Comparison of ENCODE assay signal across 9 cellular contexts in the genomic region with DNA sequence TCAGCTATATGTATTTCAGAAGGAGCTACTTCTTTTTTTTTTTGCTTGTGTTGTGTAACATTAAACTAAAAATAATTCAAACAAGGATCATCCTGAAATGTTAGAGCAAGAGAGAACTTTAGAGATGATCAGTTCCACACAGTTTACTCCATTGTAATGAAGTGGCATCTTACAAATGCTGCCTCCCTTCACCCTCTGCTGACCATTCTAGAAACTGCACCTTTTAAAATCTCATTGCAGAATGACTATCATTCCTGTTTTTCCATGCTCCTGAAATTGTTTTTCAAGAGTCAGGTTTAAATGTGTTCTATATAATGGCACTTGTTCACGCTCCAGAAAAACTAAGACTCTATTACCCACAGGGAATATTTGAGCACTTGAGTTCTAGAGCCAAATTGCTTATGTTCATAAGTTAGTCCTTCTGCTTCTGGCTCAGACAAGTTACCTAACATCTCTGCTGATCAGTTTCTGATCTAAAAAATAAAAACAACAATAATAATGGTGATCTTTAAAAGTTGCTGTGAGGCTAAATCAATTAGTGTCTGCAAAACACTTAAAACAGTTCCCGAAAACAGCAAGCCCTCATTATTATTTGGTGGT. TPM values are rescaled to one million over a fixed set of nuclear protein-coding genes. Genes with fewer than 3 reads are reported as not detected.
DNase-seq lines count a peak whose midpoint lies in the region; ATAC-seq and TF ChIP-seq lines count a peak whose summit lies in the region.
"Had no signal": no experiment of that assay in that cellular context is flagged by ENCODE, and none has a peak within 500 bp of the region (broad histone marks: within the 10 kb centered on the region; RNA-seq: fewer than 3 reads in every experiment).

No MANE protein-coding gene starts in this region.

- whole genome bisulfite sequencing in sigmoid colon, 2 donors = 45 to 46% methylated on average over 2 of the region's 2 CpGs

- H3K36me3 Mint-ChIP-seq in activated CD4-positive, alpha-beta T cell treated with anti-CD3 and anti-CD28 coated beads, Interleukin-2, amount 10 ng/mL, durations not matched to agents 7 days and 5 days (ENCODE audit: low read depth) = no peaks in the 10 kb centered on the region
- H3K36me3 Mint-ChIP-seq: immature natural killer cell had no signal

- TF ChIP-seq EP300 in sigmoid colon (IDR thresholded peaks at IDR 0.05) = no peak

- no peaks in the 10 kb centered on the region for H3K36me3 ChIP-seq in sigmoid colon

- intact Hi-C loops in sigmoid colon (cut with DNase I) = no loop called here

- POLR2A ChIA-PET in RWPE1 (lab: Yijun Ruan, JAX; ENCODE audit: low non-redundant PET) = no interaction called here
- POLR2A ChIA-PET in activated CD4-positive, alpha-beta T cell treated with anti-CD3 and anti-CD28 coated beads, Interleukin-2, amount 10 ng/mL, durations not matched to agents 7 days and 5 days (lab: Charles Lee) = no interaction called here

- H3K9me3 Mint-ChIP-seq in activated CD4-positive, alpha-beta T cell treated with anti-CD3 and anti-CD28 coated beads, Interleukin-2, amount 10 ng/mL, durations not matched to agents 7 days and 5 days = no peaks in the 10 kb centered on the region
- H3K9me3 Mint-ChIP-seq: immature natural killer cell had no signal

- peaks cover 9% of the 10 kb centered on the region for H3K27me3 Mint-ChIP-seq in activated CD4-positive, alpha-beta T cell treated with anti-CD3 and anti-CD28 coated beads, Interleukin-2, amount 10 ng/mL, durations not matched to agents 7 days and 5 days

- no peak overlapping the region for H3K27ac ChIP-seq in RWPE1
- no peak overlapping the region for H3K27ac ChIP-seq in sigmoid colon

- DNase-seq in COLO668 (lab: John Stamatoyannopoulos, UW; ENCODE audit: unreplicated experiment) (peak; percentile 31), RWPE1 (ENCODE audit: low spot score) (peak; percentile 30), fibroblast of pulmonary artery (ENCODE audit: low read depth) (peak; percentile 65), sigmoid colon (no peak)
- no peak for DNase-seq in activated naive CD4-positive, alpha-beta T cell treated with Interleukin-2 at 50 U/mL for 16 hours
- no peak for DNase-seq in activated CD4-positive, alpha-beta T cell treated with anti-CD3 and anti-CD28 coated beads, Interleukin-2, amount 10 ng/mL, durations not matched to agents 7 days and 5 days

- ATAC-seq in GM18907 (IDR thresholded peaks at IDR 0.05; ENCODE audit: unreplicated experiment) (peak; percentile 90), HG03469 (IDR thresholded peaks at IDR 0.05; ENCODE audit: unreplicated experiment) (peak; percentile 85)

- peak; percentile 80 for TF ChIP-seq CTCF in RWPE1 (conservative IDR thresholded peaks at IDR 0.05; ENCODE audit: low read depth)
- TF ChIP-seq CTCF in fibroblast of pulmonary artery (IDR thresholded peaks at IDR 0.05; ENCODE audit: low read length, missing control alignments) = peak; percentile 87
- peak in 3 of 4 experiments; percentile 30 to 58 (median 55) for TF ChIP-seq CTCF in sigmoid colon (IDR thresholded peaks at IDR 0.05)

- no peak for TF ChIP-seq POLR2A in sigmoid colon (IDR thresholded peaks at IDR 0.05)

- H3K27me3 ChIP-seq in sigmoid colon = no peaks in the 10 kb centered on the region

- H3K4me1 ChIP-seq in sigmoid colon = no peaks in the 10 kb centered on the region

- H3K27ac Mint-ChIP-seq in activated CD4-positive, alpha-beta T cell treated with anti-CD3 and anti-CD28 coated beads, Interleukin-2, amount 10 ng/mL, durations not matched to agents 7 days and 5 days = no peak overlapping the region
- H3K27ac Mint-ChIP-seq: immature natural killer cell had no signal

- H3K4me3 Mint-ChIP-seq in activated CD4-positive, alpha-beta T cell treated with anti-CD3 and anti-CD28 coated beads, Interleukin-2, amount 10 ng/mL, durations not matched to agents 7 days and 5 days = no peak overlapping the region
- H3K4me3 Mint-ChIP-seq: immature natural killer cell had no signal

- no peaks in the 10 kb centered on the region for H3K4me1 Mint-ChIP-seq in activated CD4-positive, alpha-beta T cell treated with anti-CD3 and anti-CD28 coated beads, Interleukin-2, amount 10 ng/mL, durations not matched to agents 7 days and 5 days
- H3K4me1 Mint-ChIP-seq: immature natural killer cell had no signal

- no peak overlapping the region for H3K4me3 ChIP-seq in fibroblast of pulmonary artery (replicated peaks; ENCODE audit: low read depth, low read length)
- no peak overlapping the region for H3K4me3 ChIP-seq in sigmoid colon

- H3K9me3 ChIP-seq in sigmoid colon = no peaks in the 10 kb centered on the region

- CTCF ChIA-PET in RWPE1 (lab: Yijun Ruan, JAX) = interaction anchor here (0.5 to 1.2 kb wide), 7 partner anchors 8 to 1245 kb away, joined by 3 to 6 read pairs (median 3); no protein-coding TSS in a partner anchor
- CTCF ChIA-PET in activated CD4-positive, alpha-beta T cell treated with anti-CD3 and anti-CD28 coated beads, Interleukin-2, amount 10 ng/mL, durations not matched to agents 7 days and 5 days (lab: Charles Lee) = interaction anchor here (0.6 kb wide), 1 partner anchor 154 kb away, joined by 3 read pairs; a partner anchor contains a TSS

RNA-seq across cellular contexts. Expression of a gene that starts 21.5 kb away (rescaled TPM):
- total RNA-seq in sigmoid colon = 1 to 10 TPM in 1 of 4 donors, under 1 TPM in 3; 0.36 to 1.4 (median 0.67) TPM
- polyA plus RNA-seq in sigmoid colon = 1 to 10 TPM in 1 of 3 donors, under 1 TPM in 1, not detected in 1; 0.51 to 1.2 TPM
- not detected for total RNA-seq in activated CD4-positive, alpha-beta T cell treated with anti-CD3 and anti-CD28 coated beads, Interleukin-2, amount 10 ng/mL, durations not matched to agents 7 days and 5 days

Comparison
In these comparisons a context has a peak if more than half of its experiments do, and no peak if none do; other contexts are left out.
1. DNase-seq: peak in COLO668 (single experiment), RWPE1 (single experiment) and fibroblast of pulmonary artery (single experiment); none in sigmoid colon (single experiment), activated naive CD4-positive, alpha-beta T cell treated with Interleukin-2 at 50 U/mL for 16 hours (single experiment) and activated CD4-positive, alpha-beta T cell treated with anti-CD3 and anti-CD28 coated beads, Interleukin-2, amount 10 ng/mL, durations not matched to agents 7 days and 5 days (single experiment).
2. Peak in every context shown above with its lines, with median percentiles within 50 percentile points of each other: CTCF ChIP-seq.